In the genomic region with DNA sequence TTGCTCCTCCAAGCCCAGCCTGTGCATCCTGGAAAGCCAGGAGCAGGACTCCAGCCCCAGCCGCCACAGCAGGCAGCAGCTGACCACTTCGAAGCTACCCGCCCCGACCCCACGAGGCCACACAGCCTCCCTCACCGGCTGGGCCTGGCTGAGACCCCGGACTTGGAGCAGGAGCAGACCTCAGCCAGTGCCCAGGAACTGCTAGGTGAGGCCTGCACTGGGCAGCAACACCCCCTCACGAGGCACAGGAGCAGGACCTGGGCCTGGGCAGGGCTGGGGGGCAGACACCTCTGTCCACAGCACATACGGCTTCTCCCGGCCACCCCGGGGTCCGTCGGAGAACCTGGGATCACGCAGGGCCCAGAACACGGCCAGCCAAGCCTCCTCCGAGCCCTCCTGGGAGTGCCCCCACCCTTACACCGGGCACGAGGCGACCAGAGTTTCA, we compare ENCODE assay signal across 15 cellular contexts.
DNase-seq lines count a peak whose midpoint lies in the region; ATAC-seq lines count a peak whose summit lies in the region.
"Had no signal": no experiment of that assay in that cellular context is flagged by ENCODE, and none has a peak within 500 bp of the region (broad histone marks: within the 10 kb centered on the region; RNA-seq: fewer than 3 reads in every experiment).

No MANE protein-coding gene starts in this region.

- DNase-seq in cardiac septum (ENCODE audit: low spot score) (peak; percentile 63), left ventricle myocardium superior (no peak), mucosa of gallbladder (ENCODE audit: low spot score) (peak; percentile 9), COR-L47 (lab: John Stamatoyannopoulos, UW) (no peak), SHP77 (lab: John Stamatoyannopoulos, UW) (no peak)
- peak; percentile 30 for DNase-seq in activated CD8-positive, alpha-beta memory T cell treated with anti-CD3 and anti-CD28 coated beads, Interleukin-2, amount 50 U/mL, for 48 hours
- DNase-seq: DMS79 treated with DMSO at 0.1 percent for 48 hours; HFFc6; immature natural killer cell; MM.1S; NCI-H1436 treated with DMSO at 0.1 percent for 48 hours; OCI-M1; stimulated activated CD4-positive, alpha-beta T cell treated with anti-CD3 and anti-CD28 coated beads, Interleukin-4, amount 100 ng/mL, for 4 hours had no signal

- intact Hi-C loops in cardiac septum (cut with DNase I) (no loop called here), left ventricle myocardium superior (cut with micrococcal nuclease) (no loop called here)

- ATAC-seq in left ventricle myocardium superior (no peak), GM19467 (IDR thresholded peaks at IDR 0.05; ENCODE audit: unreplicated experiment) (no peak)
- ATAC-seq: naive thymus-derived CD4-positive, alpha-beta T cell had no signal

Comparison
In these comparisons a context has a peak if more than half of its experiments do, and no peak if none do; other contexts are left out.
1. DNase-seq: peak in cardiac septum (single experiment), activated CD8-positive, alpha-beta memory T cell treated with anti-CD3 and anti-CD28 coated beads, Interleukin-2, amount 50 U/mL, for 48 hours (single experiment) and mucosa of gallbladder (single experiment); none in left ventricle myocardium superior (single experiment), COR-L47 (single experiment) and SHP77 (0 of 2).